In the genomic region with DNA sequence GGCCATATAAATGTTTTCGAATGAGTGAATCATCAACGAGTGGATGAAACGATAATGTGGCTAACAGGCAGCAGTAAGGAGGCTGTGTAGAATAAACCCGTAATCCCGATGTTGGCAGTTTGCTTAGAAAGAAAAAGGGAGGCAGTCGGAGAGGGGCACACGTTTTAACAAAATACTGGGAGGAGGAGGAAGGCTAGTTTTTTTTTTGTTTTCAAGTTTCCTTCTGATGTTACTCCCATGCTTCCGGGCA, we compare ENCODE assay signal across 8 cellular contexts. TPM values are rescaled to one million over a fixed set of nuclear protein-coding genes. Genes with fewer than 3 reads are reported as not detected.
A peak's percentile ranks its signal among the peaks of the same experiment; 100 is the strongest.
DNase-seq lines count a peak whose midpoint lies in the region; ATAC-seq and TF ChIP-seq lines count a peak whose summit lies in the region.

No MANE protein-coding gene starts in this region.

- H3K36me3 ChIP-seq in HEK293 (ENCODE audit: control insufficient read depth in 2 of 2, insufficient read depth in 1 of 2, low read length in 2 of 2) (peaks cover 7 to 18% of the 10 kb centered on the region in 2 experiments), spleen (peaks cover 0 to 4% (median 0%) of the 10 kb centered on the region in 6 donors)

- ATAC-seq in WTC11 (no peak), right cardiac atrium (peak in 1 of 2 donors; percentile 7), GM21619 (IDR thresholded peaks at IDR 0.05; ENCODE audit: unreplicated experiment) (no peak), GM18858 (IDR thresholded peaks at IDR 0.05; ENCODE audit: unreplicated experiment) (no peak)

- peak overlapping the region; percentile 91 for H3K4me3 Mint-ChIP-seq in WTC11

- H3K36me3 Mint-ChIP-seq in WTC11: peaks cover 27% of the 10 kb centered on the region

- H3K27me3 ChIP-seq in right cardiac atrium (ENCODE audit: control insufficient read depth, insufficient read depth) (no peaks in the 10 kb centered on the region), spleen (replicated peaks in 1 of 7) (no peaks in the 10 kb centered on the region)

- H3K4me1 ChIP-seq in HEK293 (ENCODE audit: control insufficient read depth, insufficient read depth, low read length) (peaks cover 5% of the 10 kb centered on the region; the same call in 1 of the 2 replicates), right cardiac atrium (ENCODE audit: control insufficient read depth, insufficient read depth, low read length) (peaks cover 6% of the 10 kb centered on the region), spleen (peaks cover 12 to 36% (median 20%) of the 10 kb centered on the region in 6 donors)

- CTCF ChIA-PET in HEK293 (lab: Yijun Ruan, JAX) (interaction anchor here (0.7 to 3.0 kb wide), 5 partner anchors 10 to 415 kb away, joined by 3 to 11 read pairs (median 3); no protein-coding TSS in a partner anchor), WTC11 (lab: Charles Lee) (interaction anchor here (0.6 to 2.6 kb wide), 10 partner anchors 13 to 381 kb away, joined by 3 to 34 read pairs (median 6); a partner anchor contains a TSS)

- no peaks in the 10 kb centered on the region for H3K27me3 Mint-ChIP-seq in WTC11 (ENCODE audit: low read depth)

- H3K27ac Mint-ChIP-seq in WTC11: peak overlapping the region; percentile 100

- peaks cover 39% of the 10 kb centered on the region for H3K4me1 Mint-ChIP-seq in WTC11

- H3K9me3 ChIP-seq in HEK293 (ENCODE audit: control insufficient read depth, insufficient read depth, low read depth, low read length): no peaks in the 10 kb centered on the region
- no peaks in the 10 kb centered on the region for H3K9me3 ChIP-seq in right cardiac atrium (ENCODE audit: control insufficient read depth, low read length)
- no peaks in the 10 kb centered on the region for H3K9me3 ChIP-seq in spleen

- no peak for DNase-seq in WTC11 (ENCODE audit: low spot score)
- no peak for DNase-seq in right cardiac atrium
- DNase-seq in spleen: no peak
- no peak for DNase-seq in cortex of kidney (lab: John Stamatoyannopoulos, UW)
- DNase-seq in stimulated activated CD4-positive, alpha-beta T cell treated with anti-CD3 and anti-CD28 coated beads, Interleukin-2, amount 100 ng/mL, for 24 hours: no peak

- H3K9me3 Mint-ChIP-seq in WTC11: peaks cover 10% of the 10 kb centered on the region

- TF ChIP-seq POLR2A in spleen (IDR thresholded peaks at IDR 0.05): peak in 1 of 3 donors; percentile 4

- WGBS in right cardiac atrium: 4% methylated on average over 8 of the region's 8 CpGs
- 5 to 11% (median 6%) methylated on average over 8 of the region's 8 CpGs for WGBS in spleen, 5 donors

- POLR2A ChIA-PET in HEK293 (lab: Yijun Ruan, JAX) (interaction anchor here (0.6 to 1.5 kb wide), 11 partner anchors 10 to 527 kb away, joined by 3 to 6 read pairs (median 4); a partner anchor contains a TSS), WTC11 (lab: Charles Lee) (interaction anchor here (0.7 to 2.1 kb wide), 5 partner anchors 11 to 87 kb away, joined by 3 to 17 read pairs (median 5); no protein-coding TSS in a partner anchor)

- H3K27ac ChIP-seq in HEK293 (ENCODE audit: extremely low read depth, low read depth, low read length) (peak overlapping the region; percentile 85; the same call in 1 of the 2 replicates), right cardiac atrium (ENCODE audit: low read length) (peak overlapping the region; percentile 27), spleen (peak overlapping the region in 7 of 8 donors; percentile 75 to 88 (median 85))

- TF ChIP-seq CTCF in HEK293 (tag by site-specific recombination; IDR thresholded peaks at IDR 0.05): no peak; the same call in 1 of the 2 replicates
- TF ChIP-seq CTCF in WTC11 (IDR thresholded peaks at IDR 0.05): no peak
- no peak for TF ChIP-seq CTCF in spleen (IDR thresholded peaks at IDR 0.05 in 8 of 11, conservative IDR thresholded peaks at IDR 0.05 in 3 of 11)

- intact Hi-C loops in right cardiac atrium (cut with DNase I) (no loop called here), spleen (cut with DNase I; ENCODE audit: low total_unique reads) (no loop called here)

- H3K4me3 ChIP-seq in HEK293 (ENCODE audit: low read depth, low read length) (peak overlapping the region; percentile 86), right cardiac atrium (ENCODE audit: low read length) (peak overlapping the region; percentile 72), spleen (peak overlapping the region; percentile 83 to 100 (median 99))

TF ChIP-seq in HEK293, 187 proteins besides CTCF, POLR2A, EP300 and RAD21:
- TF ChIP-seq ZNF335 (tag by site-specific recombination; conservative IDR thresholded peaks at IDR 0.05): peak; percentile 80; the same call in 1 of the 2 replicates
- peak; percentile 77; the same call in 1 of the 2 replicates for TF ChIP-seq ZBTB17 (tag by site-specific recombination; IDR thresholded peaks at IDR 0.05)
- TF ChIP-seq ZNF426 (tag by site-specific recombination; IDR thresholded peaks at IDR 0.05): no peak
- TF ChIP-seq, protein P1, sequence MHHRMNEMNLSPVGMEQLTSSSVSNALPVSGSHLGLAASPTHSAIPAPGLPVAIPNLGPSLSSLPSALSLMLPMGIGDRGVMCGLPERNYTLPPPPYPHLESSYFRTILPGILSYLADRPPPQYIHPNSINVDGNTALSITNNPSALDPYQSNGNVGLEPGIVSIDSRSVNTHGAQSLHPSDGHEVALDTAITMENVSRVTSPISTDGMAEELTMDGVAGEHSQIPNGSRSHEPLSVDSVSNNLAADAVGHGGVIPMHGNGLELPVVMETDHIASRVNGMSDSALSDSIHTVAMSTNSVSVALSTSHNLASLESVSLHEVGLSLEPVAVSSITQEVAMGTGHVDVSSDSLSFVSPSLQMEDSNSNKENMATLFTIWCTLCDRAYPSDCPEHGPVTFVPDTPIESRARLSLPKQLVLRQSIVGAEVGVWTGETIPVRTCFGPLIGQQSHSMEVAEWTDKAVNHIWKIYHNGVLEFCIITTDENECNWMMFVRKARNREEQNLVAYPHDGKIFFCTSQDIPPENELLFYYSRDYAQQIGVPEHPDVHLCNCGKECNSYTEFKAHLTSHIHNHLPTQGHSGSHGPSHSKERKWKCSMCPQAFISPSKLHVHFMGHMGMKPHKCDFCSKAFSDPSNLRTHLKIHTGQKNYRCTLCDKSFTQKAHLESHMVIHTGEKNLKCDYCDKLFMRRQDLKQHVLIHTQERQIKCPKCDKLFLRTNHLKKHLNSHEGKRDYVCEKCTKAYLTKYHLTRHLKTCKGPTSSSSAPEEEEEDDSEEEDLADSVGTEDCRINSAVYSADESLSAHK (tag by site-specific recombination; IDR thresholded peaks at IDR 0.05): no peak
- TF ChIP-seq SP2 (tag by site-specific recombination; IDR thresholded peaks at IDR 0.05): no peak
- 0 out of 2 replicates have a peak, but pooled peaks have one; percentile 25 for TF ChIP-seq ZNF660 (tag by site-specific recombination; IDR thresholded peaks at IDR 0.05)
- TF ChIP-seq EGR2 (tag by site-specific recombination; IDR thresholded peaks at IDR 0.05; ENCODE audit: low read depth): no peak
- peak; percentile 35 for TF ChIP-seq ZNF366 (tag by site-specific recombination; conservative IDR thresholded peaks at IDR 0.05)

TF ChIP-seq in WTC11, 78 proteins besides CTCF, POLR2A, EP300 and RAD21:
- TF ChIP-seq, protein P2, sequence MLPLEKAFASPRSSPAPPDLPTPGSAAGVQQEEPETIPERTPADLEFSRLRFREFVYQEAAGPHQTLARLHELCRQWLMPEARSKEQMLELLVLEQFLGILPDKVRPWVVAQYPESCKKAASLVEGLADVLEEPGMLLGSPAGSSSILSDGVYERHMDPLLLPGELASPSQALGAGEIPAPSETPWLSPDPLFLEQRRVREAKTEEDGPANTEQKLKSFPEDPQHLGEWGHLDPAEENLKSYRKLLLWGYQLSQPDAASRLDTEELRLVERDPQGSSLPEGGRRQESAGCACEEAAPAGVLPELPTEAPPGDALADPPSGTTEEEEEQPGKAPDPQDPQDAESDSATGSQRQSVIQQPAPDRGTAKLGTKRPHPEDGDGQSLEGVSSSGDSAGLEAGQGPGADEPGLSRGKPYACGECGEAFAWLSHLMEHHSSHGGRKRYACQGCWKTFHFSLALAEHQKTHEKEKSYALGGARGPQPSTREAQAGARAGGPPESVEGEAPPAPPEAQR (CRISPR knock-in tag; IDR thresholded peaks at IDR 0.05): no peak
- 0 out of 2 replicates have a peak, but pooled peaks have one; percentile 16 for TF ChIP-seq TEAD4 (CRISPR knock-in tag; IDR thresholded peaks at IDR 0.05)

RNA-seq across cellular contexts. Expression of a gene that starts 0.5 kb away (rescaled TPM):
- total RNA-seq in WTC11 (2021): 207 to 244 TPM (median 209 TPM) in 3 replicates
- total RNA-seq in right cardiac atrium: 10 to 100 TPM; 10.0 to 14.8 (median 10.2) TPM
- 7.4 TPM for polyA plus RNA-seq in right cardiac atrium
- total RNA-seq in spleen: 10 to 100 TPM; 14.8 to 19.4 (median 16.3) TPM
- 10 to 100 TPM in 2 of 3 donors, 1 to 10 TPM in 1; 7.1 to 12.1 (median 11.5) TPM for polyA plus RNA-seq in spleen

RNA-seq across cellular contexts. Expression of a gene that starts 33.4 kb away (rescaled TPM):
- total RNA-seq in WTC11 (2021): 214 to 229 TPM (median 227 TPM) in 3 replicates
- total RNA-seq in right cardiac atrium: under 1 TPM in 2 of 4 donors, not detected in 2; 0.35 to 0.75 TPM
- 0.36 TPM for polyA plus RNA-seq in right cardiac atrium
- total RNA-seq in spleen: 1 to 10 TPM in 4 of 7 donors, under 1 TPM in 2, not detected in 1; 0.72 to 2.7 (median 1.5) TPM
- under 1 TPM; 0.59 to 0.96 (median 0.67) TPM for polyA plus RNA-seq in spleen

Comparison
In these comparisons a context has a peak if more than half of its experiments do, and no peak if none do; other contexts are left out.
1. H3K27ac ChIP-seq: peak in every context shown above with its lines; median percentile 85 in HEK293; 85 in spleen; 27 in right cardiac atrium.
2. RNA of a gene that starts 0.5 kb away (total RNA-seq): 207 to 244 TPM in WTC11; 14.8 to 19.4 TPM in spleen and 10.0 to 14.8 TPM in right cardiac atrium; every median in the first group is over 10 times any median in the second.
3. RNA of a gene that starts 33.4 kb away (total RNA-seq): 214 to 229 TPM in WTC11; 0.72 to 2.7 TPM in spleen and 0.35 to 0.75 TPM in right cardiac atrium; every median in the first group is over 10 times any median in the second.
4. Peak in every context shown above with its lines, with median percentiles within 50 percentile points of each other: H3K4me3 ChIP-seq.